Comparison of ENCODE assay signal across 7 cellular contexts in genomic region chr3:180911876-180912303, GRCh38. TPM values are rescaled to one million over a fixed set of nuclear protein-coding genes. Genes with fewer than 3 reads are reported as not detected.
DNase-seq lines count a peak whose midpoint lies in the region; ATAC-seq and TF ChIP-seq lines count a peak whose summit lies in the region.

No MANE protein-coding gene starts in this region.

- H3K36me3 ChIP-seq in SK-N-MC (ENCODE audit: insufficient read depth, low read length) = peaks cover 32% of the 10 kb centered on the region

- H3K4me1 Mint-ChIP-seq in stimulated activated naive B cell treated with anti-CD40 and anti-IgM and Interleukin-4, amounts not matched to agents 10 μg/mL and 1 μg/mL and 100 μg/mL, for 72 hours = peaks cover 23 to 32% of the 10 kb centered on the region in 2 donors

- peak overlapping the region; percentile 82 for H3K4me3 ChIP-seq in SK-N-MC

- H3K36me3 Mint-ChIP-seq in stimulated activated naive B cell treated with anti-CD40 and anti-IgM and Interleukin-4, amounts not matched to agents 10 μg/mL and 1 μg/mL and 100 μg/mL, for 72 hours = peaks cover 6 to 9% of the 10 kb centered on the region in 2 donors

- H3K27ac ChIP-seq in SK-N-MC (peak overlapping the region; percentile 11), foreskin keratinocyte (peak overlapping the region; percentile 94)

- TF ChIP-seq CTCF in foreskin keratinocyte (conservative IDR thresholded peaks at IDR 0.05) = no peak

- H3K9me3 Mint-ChIP-seq in stimulated activated naive B cell treated with anti-CD40 and anti-IgM and Interleukin-4, amounts not matched to agents 10 μg/mL and 1 μg/mL and 100 μg/mL, for 72 hours = no peaks in the 10 kb centered on the region

- ATAC-seq in GM18873 (IDR thresholded peaks at IDR 0.05; ENCODE audit: low FRiP score, unreplicated experiment) = peak; percentile 15
- peak; percentile 9 for ATAC-seq in HG02763 (IDR thresholded peaks at IDR 0.05; ENCODE audit: unreplicated experiment)
- ATAC-seq in foreskin keratinocyte = peak; percentile 1
- ATAC-seq in stimulated activated naive B cell treated with anti-CD40 and anti-IgM and Interleukin-4, amounts not matched to agents 10 μg/mL and 1 μg/mL and 100 μg/mL, for 72 hours (replicated peaks) = peak; percentile 2 to 5

- no peak for DNase-seq in SK-N-MC (ENCODE audit: low read depth, low spot score)
- DNase-seq in foreskin keratinocyte = no peak
- DNase-seq in stimulated activated naive B cell treated with anti-CD40 and anti-IgM and Interleukin-4, amounts not matched to agents 10 μg/mL and 1 μg/mL and 100 μg/mL, for 72 hours = no peak
- no peak for DNase-seq in ecto neural progenitor cell (ENCODE audit: low spot score)
- DNase-seq in NCI-H1105 (lab: John Stamatoyannopoulos, UW) = no peak

- H3K27me3 ChIP-seq in foreskin keratinocyte = no peaks in the 10 kb centered on the region

- H3K9me3 ChIP-seq in SK-N-MC (ENCODE audit: low read depth, low read length) = 0 out of 2 replicates have a peak, but pooled peaks cover 4% of the 10 kb centered on the region

- peak overlapping the region; percentile 99 for H3K27ac Mint-ChIP-seq in stimulated activated naive B cell treated with anti-CD40 and anti-IgM and Interleukin-4, amounts not matched to agents 10 μg/mL and 1 μg/mL and 100 μg/mL, for 72 hours

- H3K4me3 Mint-ChIP-seq in stimulated activated naive B cell treated with anti-CD40 and anti-IgM and Interleukin-4, amounts not matched to agents 10 μg/mL and 1 μg/mL and 100 μg/mL, for 72 hours = peak overlapping the region; percentile 93 to 96

- H3K27me3 Mint-ChIP-seq in stimulated activated naive B cell treated with anti-CD40 and anti-IgM and Interleukin-4, amounts not matched to agents 10 μg/mL and 1 μg/mL and 100 μg/mL, for 72 hours = no peaks in the 10 kb centered on the region

- peak overlapping the region; percentile 91 for H3K9ac ChIP-seq in SK-N-MC (ENCODE audit: insufficient read length)

- peaks cover 13% of the 10 kb centered on the region for H3K4me1 ChIP-seq in foreskin keratinocyte

RNA-seq across cellular contexts. Expression of gene FXR1, which starts 0.6 kb away (rescaled TPM):
- 109 and 111 TPM in 2 replicates for total RNA-seq in foreskin keratinocyte
- 53.5 and 60.5 TPM in 2 replicates for polyA plus RNA-seq in foreskin keratinocyte
